9 cellular contexts compared by ENCODE assay signal in genomic region chr10:86971146-86971991, GRCh38. TPM values are rescaled to one million over a fixed set of nuclear protein-coding genes. Genes with fewer than 3 reads are reported as not detected.
DNase-seq lines count a peak whose midpoint lies in the region; ATAC-seq and TF ChIP-seq lines count a peak whose summit lies in the region.
"Had no signal": no experiment of that assay in that cellular context is flagged by ENCODE, and none has a peak within 500 bp of the region (broad histone marks: within the 10 kb centered on the region; RNA-seq: fewer than 3 reads in every experiment).

No MANE protein-coding gene starts in this region.

- intact Hi-C loops in left ventricle myocardium inferior (cut with micrococcal nuclease), result no loop called here
- intact Hi-C loops in aorta (cut with DNase I), result loop anchor here in 1 of 2 donors (2.0 kb wide), 1 partner anchor 123 kb away; the partner anchor contains the start of genes GLUD1 and SHLD2

- no peaks in the 10 kb centered on the region for H3K36me3 ChIP-seq in CD4-positive, CD25-positive, alpha-beta regulatory T cell (ENCODE audit: control insufficient read depth, insufficient read depth, low read length)
- H3K36me3 ChIP-seq in adipocyte (ENCODE audit: control insufficient read depth, insufficient read depth, low read length, severe bottlenecking), result no peaks in the 10 kb centered on the region
- H3K36me3 ChIP-seq in left ventricle myocardium inferior, result no peaks in the 10 kb centered on the region
- H3K36me3 ChIP-seq in aorta (ENCODE audit: control insufficient read depth in 1 of 2, insufficient read depth in 2 of 2, low read length in 1 of 2), result no peaks in the 10 kb centered on the region

- no peaks in the 10 kb centered on the region for H3K36me3 Mint-ChIP-seq in CD4-positive, CD25-positive, alpha-beta regulatory T cell

- peak overlapping the region; percentile 94 for H3K27ac ChIP-seq in CD4-positive, CD25-positive, alpha-beta regulatory T cell (ENCODE audit: insufficient read depth, low read length, poor library complexity, severe bottlenecking)
- H3K27ac ChIP-seq in left ventricle myocardium inferior (replicated peaks) (peak overlapping the region; percentile 97), aorta (ENCODE audit: low read depth in 1 of 2, low read length in 2 of 2) (peak overlapping the region; percentile 87 to 92)

- WGBS in aorta, 2 donors, result 3% methylated on average over 47 to 77 of the region's 77 CpGs

- peak overlapping the region; percentile 98 for H3K9ac ChIP-seq in adipocyte (ENCODE audit: low read length)

- DNase-seq in CD4-positive, CD25-positive, alpha-beta regulatory T cell, result peak; percentile 87 to 94 (median 93)
- DNase-seq in T follicular helper cell (ENCODE audit: low read depth) (peak; percentile 87), adipocyte (ENCODE audit: low read depth) (peak; percentile 95), left ventricle myocardium inferior (peak; percentile 87), retinal pigment epithelial cell (ENCODE audit: low read depth) (no peak), aorta (peak; percentile 93 to 97)

- H3K9me3 Mint-ChIP-seq in CD4-positive, CD25-positive, alpha-beta regulatory T cell, result no peaks in the 10 kb centered on the region

- H3K4me3 ChIP-seq in CD4-positive, CD25-positive, alpha-beta regulatory T cell (ENCODE audit: low read depth, low read length), result no peak overlapping the region
- H3K4me3 ChIP-seq in adipocyte (ENCODE audit: low read length) (peak overlapping the region; percentile 81), left ventricle myocardium inferior (peak overlapping the region; percentile 75), retinal pigment epithelial cell (ENCODE audit: low read length) (peak overlapping the region; percentile 54), aorta (ENCODE audit: low read length in 2 of 2) (peak overlapping the region; percentile 64 to 72)

- H3K9me3 ChIP-seq in CD4-positive, CD25-positive, alpha-beta regulatory T cell (ENCODE audit: control insufficient read depth in 2 of 2, low read length in 2 of 2), result no peaks in the 10 kb centered on the region
- H3K9me3 ChIP-seq in adipocyte (ENCODE audit: control insufficient read depth, low read length) (no peaks in the 10 kb centered on the region), left ventricle myocardium inferior (replicated peaks) (no peaks in the 10 kb centered on the region), aorta (ENCODE audit: control insufficient read depth, low read length) (no peaks in the 10 kb centered on the region)

- H3K4me3 Mint-ChIP-seq in CD4-positive, CD25-positive, alpha-beta regulatory T cell, result peak overlapping the region; percentile 84 to 90 (median 86)

- ATAC-seq in CD4-positive, CD25-positive, alpha-beta regulatory T cell (ENCODE audit: low read depth in 2 of 2), result peak; percentile 88 to 89
- ATAC-seq in GM19328 (IDR thresholded peaks at IDR 0.05; ENCODE audit: unreplicated experiment), result peak; percentile 75
- peak; percentile 74 for ATAC-seq in HG03442 (IDR thresholded peaks at IDR 0.05; ENCODE audit: unreplicated experiment)
- ATAC-seq in aorta (ENCODE audit: low FRiP score), result peak; percentile 91

- no peaks in the 10 kb centered on the region for H3K27me3 ChIP-seq in CD4-positive, CD25-positive, alpha-beta regulatory T cell (ENCODE audit: control insufficient read depth, insufficient read depth, low read length)
- H3K27me3 ChIP-seq in adipocyte (replicated peaks; ENCODE audit: control insufficient read depth, insufficient read depth, low read length), result no peaks in the 10 kb centered on the region
- no peaks in the 10 kb centered on the region for H3K27me3 ChIP-seq in left ventricle myocardium inferior (ENCODE audit: low read depth)
- H3K27me3 ChIP-seq in aorta (ENCODE audit: control insufficient read depth in 1 of 2, insufficient read depth in 2 of 2, low read length in 1 of 2), result no peaks in the 10 kb centered on the region

- H3K4me1 ChIP-seq in CD4-positive, CD25-positive, alpha-beta regulatory T cell (ENCODE audit: control insufficient read depth, insufficient read depth, low read length, poor library complexity, severe bottlenecking), result peaks cover 50% of the 10 kb centered on the region
- peaks cover 46% of the 10 kb centered on the region for H3K4me1 ChIP-seq in adipocyte (ENCODE audit: control insufficient read depth, insufficient read depth, low read length)
- peaks cover 57% of the 10 kb centered on the region for H3K4me1 ChIP-seq in left ventricle myocardium inferior
- no peaks in the 10 kb centered on the region for H3K4me1 ChIP-seq in aorta (ENCODE audit: control insufficient read depth in 1 of 2, insufficient read depth in 2 of 2, low read length in 2 of 2)

- TF ChIP-seq CTCF in left ventricle myocardium inferior (IDR thresholded peaks at IDR 0.05; ENCODE audit: borderline replicate concordance) (peak; percentile 17), retinal pigment epithelial cell (conservative IDR thresholded peaks at IDR 0.05; ENCODE audit: low read depth, low read length) (peak; percentile 30)

- peaks cover 0 to 48% (median 7%) of the 10 kb centered on the region in 4 donors for H3K4me1 Mint-ChIP-seq in CD4-positive, CD25-positive, alpha-beta regulatory T cell

- peaks cover 4% of the 10 kb centered on the region for H3K27me3 Mint-ChIP-seq in CD4-positive, CD25-positive, alpha-beta regulatory T cell

- H3K27ac Mint-ChIP-seq in CD4-positive, CD25-positive, alpha-beta regulatory T cell, result peak overlapping the region; percentile 87 to 97 (median 93)

RNA-seq across cellular contexts. Expression of gene ADIRF, which starts 3.1 kb away (rescaled TPM):
- not detected for total RNA-seq in CD4-positive, CD25-positive, alpha-beta regulatory T cell
- polyA plus RNA-seq in CD4-positive, CD25-positive, alpha-beta regulatory T cell, result under 1 TPM in 2 of 4 donors, not detected in 2; 0.42 to 0.65 TPM
- total RNA-seq in left ventricle myocardium inferior, result 41.1 TPM
- 100 to 1,000 TPM; 520 to 688 TPM for total RNA-seq in aorta
- 1,000 to 10,000 TPM in 1 of 2 donors, 100 to 1,000 TPM in 1; 715 to 1,837 TPM for polyA plus RNA-seq in aorta
- total RNA-seq: T-helper 2 cell treated with Interferon-gamma antibody and Interleukin-4, amounts not matched to agents 100 ng/mL and 5 ng/mL, for 36 hours had no signal

RNA-seq across cellular contexts. Expression of gene SNCG, which starts 13.0 kb away (rescaled TPM):
- not detected for total RNA-seq in CD4-positive, CD25-positive, alpha-beta regulatory T cell
- polyA plus RNA-seq in CD4-positive, CD25-positive, alpha-beta regulatory T cell, result not detected
- total RNA-seq in left ventricle myocardium inferior (14.7 TPM), aorta (100 to 1,000 TPM in 1 of 2 donors, 10 to 100 TPM in 1; 70.0 to 123 TPM)
- polyA plus RNA-seq in aorta, result 100 to 1,000 TPM in 1 of 2 donors, 10 to 100 TPM in 1; 74.0 to 209 TPM
- total RNA-seq: T-helper 2 cell treated with Interferon-gamma antibody and Interleukin-4, amounts not matched to agents 100 ng/mL and 5 ng/mL, for 36 hours had no signal

RNA-seq across cellular contexts. Expression of gene MMRN2, which starts 14.0 kb away (rescaled TPM):
- total RNA-seq in CD4-positive, CD25-positive, alpha-beta regulatory T cell, result 0.17 TPM
- polyA plus RNA-seq in CD4-positive, CD25-positive, alpha-beta regulatory T cell, result 1 to 10 TPM in 1 of 4 donors, under 1 TPM in 2, not detected in 1; 0.31 to 1.2 (median 0.36) TPM
- total RNA-seq in left ventricle myocardium inferior (32.1 TPM), aorta (10 to 100 TPM; 50.5 to 85.6 TPM)
- polyA plus RNA-seq in aorta, result 1 to 10 TPM in 1 of 2 donors, under 1 TPM in 1; 0.63 to 8.5 TPM
- total RNA-seq: T-helper 2 cell treated with Interferon-gamma antibody and Interleukin-4, amounts not matched to agents 100 ng/mL and 5 ng/mL, for 36 hours had no signal

RNA-seq across cellular contexts. Expression of gene FAM25A, which starts 48.7 kb away (rescaled TPM):
- not detected for total RNA-seq in CD4-positive, CD25-positive, alpha-beta regulatory T cell
- not detected for polyA plus RNA-seq in CD4-positive, CD25-positive, alpha-beta regulatory T cell
- total RNA-seq in left ventricle myocardium inferior, result not detected
- total RNA-seq in aorta, result not detected
- not detected for polyA plus RNA-seq in aorta
- total RNA-seq: T-helper 2 cell treated with Interferon-gamma antibody and Interleukin-4, amounts not matched to agents 100 ng/mL and 5 ng/mL, for 36 hours had no signal

Comparison
In these comparisons a context has a peak if more than half of its experiments do, and no peak if none do; other contexts are left out.
1. RNA of gene ADIRF, which starts 3.1 kb away (total RNA-seq): 520 to 688 TPM in aorta and 41.1 TPM in left ventricle myocardium inferior (single experiment); not detected in CD4-positive, CD25-positive, alpha-beta regulatory T cell (single experiment); every median in the first group is over 10 times any median in the second.
2. RNA of gene SNCG, which starts 13.0 kb away (total RNA-seq): 70.0 to 123 TPM in aorta and 14.7 TPM in left ventricle myocardium inferior (single experiment); not detected in CD4-positive, CD25-positive, alpha-beta regulatory T cell (single experiment); every median in the first group is over 10 times any median in the second.
3. RNA of gene MMRN2, which starts 14.0 kb away (total RNA-seq): 50.5 to 85.6 TPM in aorta and 32.1 TPM in left ventricle myocardium inferior (single experiment); 0.17 TPM in CD4-positive, CD25-positive, alpha-beta regulatory T cell (single experiment); every median in the first group is over 10 times any median in the second.
4. Peak in every context shown above with its lines, with median percentiles within 50 percentile points of each other: ATAC-seq and H3K27ac ChIP-seq.